Comparison of ENCODE assay signal across 24 cellular contexts in the genomic region with DNA sequence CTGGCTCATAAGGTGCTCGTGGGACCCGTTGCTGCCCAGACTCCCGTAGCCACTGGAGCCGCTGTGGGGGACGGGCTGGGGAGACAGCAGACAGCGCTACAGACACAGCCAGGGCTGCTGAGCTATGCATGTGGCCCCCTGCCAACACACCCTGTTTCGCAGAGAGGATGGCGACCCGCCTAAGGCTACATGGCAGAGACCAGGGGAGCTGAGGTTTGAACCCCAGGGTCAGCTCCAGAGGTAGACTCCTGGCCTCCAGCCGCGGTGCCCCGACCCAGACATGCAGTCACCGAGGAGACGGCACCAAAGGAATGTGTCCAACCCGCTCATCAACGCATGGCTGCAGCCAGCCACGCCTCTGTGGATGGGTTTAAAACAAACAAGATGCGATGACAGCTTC. TPM values are rescaled to one million over a fixed set of nuclear protein-coding genes. Genes with fewer than 3 reads are reported as not detected.
DNase-seq lines count a peak whose midpoint lies in the region; ATAC-seq and TF ChIP-seq lines count a peak whose summit lies in the region.
"Had no signal": no experiment of that assay in that cellular context is flagged by ENCODE, and none has a peak within 500 bp of the region (broad histone marks: within the 10 kb centered on the region; RNA-seq: fewer than 3 reads in every experiment).

No MANE protein-coding gene starts in this region.

- H3K4me3 ChIP-seq in astrocyte of the spinal cord (ENCODE audit: low read depth, low read length) (no peak overlapping the region), kidney epithelial cell (ENCODE audit: low read depth, low read length) (no peak overlapping the region), GM23248 (no peak overlapping the region), sigmoid colon (no peak overlapping the region)
- H3K4me3 ChIP-seq: SJSA1 had no signal

- H3K9me3 ChIP-seq in GM23248 (ENCODE audit: low read depth) (no peaks in the 10 kb centered on the region), sigmoid colon (no peaks in the 10 kb centered on the region)
- H3K9me3 ChIP-seq: SJSA1 had no signal

- intact Hi-C loops in sigmoid colon (cut with DNase I) = loop anchor here (5.0 to 10.0 kb wide), 3 partner anchors 56 to 339 kb away; a partner anchor contains a TSS

- H3K4me1 ChIP-seq in GM23248 (ENCODE audit: insufficient read depth) (no peaks in the 10 kb centered on the region; the same call in 1 of the 2 replicates), sigmoid colon (peaks cover 0 to 33% (median 18%) of the 10 kb centered on the region in 4 donors)
- H3K4me1 ChIP-seq: SJSA1 had no signal

- H3K27ac ChIP-seq in GM23248 = no peak overlapping the region
- H3K27ac ChIP-seq in sigmoid colon = no peak overlapping the region
- H3K27ac ChIP-seq: SJSA1 had no signal

- peaks cover 1% of the 10 kb centered on the region for H3K36me3 ChIP-seq in kidney epithelial cell (ENCODE audit: control insufficient read depth, insufficient read depth, low read length)
- H3K36me3 ChIP-seq in GM23248 (ENCODE audit: low read depth) = no peaks in the 10 kb centered on the region
- H3K36me3 ChIP-seq in sigmoid colon = peaks cover 33 to 70% (median 37%) of the 10 kb centered on the region in 4 donors

- no peaks in the 10 kb centered on the region for H4K20me1 ChIP-seq in GM23248 (ENCODE audit: insufficient read depth)

- in situ Hi-C loops in astrocyte of the spinal cord (cut with HindIII; ENCODE audit: low sequenced_read_pairs) = no loop called here
- in situ Hi-C loops in GM23248 (cut with MboI) = loop anchor here (10.0 to 25.0 kb wide), 2 partner anchors 396 to 674 kb away; a partner anchor contains a TSS

- TF ChIP-seq POLR2A in sigmoid colon (IDR thresholded peaks at IDR 0.05) = no peak

- no peaks in the 10 kb centered on the region for H3K27me3 ChIP-seq in kidney epithelial cell (ENCODE audit: control insufficient read depth, insufficient read depth, low read length)
- no peaks in the 10 kb centered on the region for H3K27me3 ChIP-seq in GM23248 (replicated peaks; ENCODE audit: insufficient read depth)
- H3K27me3 ChIP-seq in sigmoid colon = no peaks in the 10 kb centered on the region
- H3K27me3 ChIP-seq: SJSA1 had no signal

- H3K9me2 ChIP-seq in GM23248 (ENCODE audit: insufficient read depth) = no peaks in the 10 kb centered on the region

- no peaks in the 10 kb centered on the region for H3K79me2 ChIP-seq in GM23248 (ENCODE audit: insufficient read depth)

- TF ChIP-seq EP300 in sigmoid colon (IDR thresholded peaks at IDR 0.05) = no peak

- ATAC-seq in GM18867 (IDR thresholded peaks at IDR 0.05; ENCODE audit: unreplicated experiment) = no peak
- ATAC-seq: activated CD8-positive, alpha-beta T cell treated with anti-CD3 and anti-CD28 coated beads for 36 hours; stimulated activated naive CD8-positive, alpha-beta T cell treated with anti-CD3 and anti-CD28 coated beads, Interleukin-15, Interleukin-2, amounts not matched to agents 100 U/mL and 50 U/mL, for 24 hours had no signal

- TF ChIP-seq CTCF in astrocyte of the spinal cord (IDR thresholded peaks at IDR 0.05; ENCODE audit: low read depth, low read length) (no peak), kidney epithelial cell (IDR thresholded peaks at IDR 0.05; ENCODE audit: insufficient read depth, low read length, poor library complexity, severe bottlenecking) (no peak), sigmoid colon (IDR thresholded peaks at IDR 0.05) (no peak)

- no peak overlapping the region for H3K4me2 ChIP-seq in GM23248 (ENCODE audit: unreplicated experiment)

- H2AFZ ChIP-seq in GM23248 = no peak overlapping the region

- no peak overlapping the region for H3K9ac ChIP-seq in GM23248

- DNase-seq in M059J (ENCODE audit: low read depth) (peak; percentile 74), astrocyte of the spinal cord (ENCODE audit: low read depth, low spot score) (peak; percentile 26), kidney epithelial cell (ENCODE audit: low read depth) (peak; percentile 18), retina (peak; percentile 60), GM23248 (no peak), sigmoid colon (no peak), iPS-NIHi11 (ENCODE audit: low spot score) (no peak)
- DNase-seq: activated B cell treated with CpG ODN at 0.5 μM for 24 hours; activated CD8-positive, alpha-beta T cell treated with anti-CD3 and anti-CD28 coated beads for 36 hours; activated naive CD4-positive, alpha-beta T cell treated with Interleukin-2 at 50 U/mL for 16 hours; activated T-cell treated with anti-CD3 and anti-CD28 coated beads, Interleukin-2, amount 50 U/mL, for 1 hour; AML-193; Calu3; EL; head of caudate nucleus; immature natural killer cell; mesenchymal stem cell; NCI-H1092; NCI-H2171; OCI-M1; stimulated activated naive CD8-positive, alpha-beta T cell treated with anti-CD3 and anti-CD28 coated beads, Interleukin-15, Interleukin-2, amounts not matched to agents 100 U/mL and 50 U/mL, for 24 hours; trophoblast cell had no signal

- WGBS in GM23248 (ENCODE audit: low coverage in 1 of 2, low lambda C conversion rate in 2 of 2, missing lambda C conversion rate in 2 of 2), 2 experiments = 83 to 85% methylated on average over 17 to 18 of the region's 18 CpGs
- WGBS in sigmoid colon, 2 donors = 87 to 88% methylated on average over 18 of the region's 18 CpGs

- H3F3A ChIP-seq in GM23248 (ENCODE audit: insufficient read depth) = peaks cover 15% of the 10 kb centered on the region

RNA-seq across cellular contexts. Expression of a gene that starts 21.0 kb away (rescaled TPM):
- total RNA-seq in M059J (2014; rRNA removed; shearing (Covaris generic)) = 1.5 and 5.3 TPM in 2 replicates
- total RNA-seq in kidney epithelial cell (49.7 and 50.1 TPM in 2 replicates), sigmoid colon (10 to 100 TPM; 13.2 to 27.3 (median 18.1) TPM)
- total RNA-seq in GM23248 (2014; rRNA removed; shearing (Covaris generic)) = 0.86 and 0.89 TPM in 2 replicates
- polyA plus RNA-seq in GM23248 (2016; fragmentation: Nextera tagmentation; extraction: Ambion mirVana) (0.76 and 1.3 TPM in 2 replicates), sigmoid colon (10 to 100 TPM; 40.7 to 59.2 (median 52.3) TPM)

RNA-seq across cellular contexts. Expression of a gene that starts 27.5 kb away (rescaled TPM):
- 1.4 and 3.7 TPM in 2 replicates for total RNA-seq in M059J (2014; rRNA removed; shearing (Covaris generic))
- total RNA-seq in kidney epithelial cell (3.3 and 5.3 TPM in 2 replicates), sigmoid colon (10 to 100 TPM in 1 of 4 donors, 1 to 10 TPM in 3; 7.7 to 11.8 (median 9.2) TPM)
- total RNA-seq in GM23248 (2014; rRNA removed; shearing (Covaris generic)) = 2.8 and 6.2 TPM in 2 replicates
- polyA plus RNA-seq in GM23248 (2016; fragmentation: Nextera tagmentation; extraction: Ambion mirVana) (1.6 and 2.3 TPM in 2 replicates), sigmoid colon (1 to 10 TPM; 3.7 to 7.1 (median 4.2) TPM)

RNA-seq across cellular contexts. Expression of a gene that starts 57.4 kb away (rescaled TPM):
- 8.8 and 19.5 TPM in 2 replicates for total RNA-seq in M059J (2014; rRNA removed; shearing (Covaris generic))
- total RNA-seq in kidney epithelial cell (26.5 and 29.5 TPM in 2 replicates), sigmoid colon (10 to 100 TPM; 32.2 to 57.3 (median 45.3) TPM)
- total RNA-seq in GM23248 (2014; rRNA removed; shearing (Covaris generic)) = 6.3 and 11.9 TPM in 2 replicates
- polyA plus RNA-seq in GM23248 (2016; fragmentation: Nextera tagmentation; extraction: Ambion mirVana) (34.1 and 35.0 TPM in 2 replicates), sigmoid colon (10 to 100 TPM; 26.4 to 40.6 (median 28.0) TPM)

RNA-seq across cellular contexts. Expression of a gene that starts 59.4 kb away (rescaled TPM):
- 3.2 and 12.7 TPM in 2 replicates for total RNA-seq in M059J (2014; rRNA removed; shearing (Covaris generic))
- 9.4 and 11.4 TPM in 2 replicates for total RNA-seq in kidney epithelial cell
- 7.2 and 9.5 TPM in 2 replicates for total RNA-seq in GM23248 (2014; rRNA removed; shearing (Covaris generic))
- 10.6 and 11.0 TPM in 2 replicates for polyA plus RNA-seq in GM23248 (2016; fragmentation: Nextera tagmentation; extraction: Ambion mirVana)
- total RNA-seq in sigmoid colon = 10 to 100 TPM; 17.5 to 20.8 (median 18.2) TPM
- polyA plus RNA-seq in sigmoid colon = 10 to 100 TPM in 1 of 3 donors, 1 to 10 TPM in 2; 6.9 to 13.2 (median 7.2) TPM

Comparison
In these comparisons a context has a peak if more than half of its experiments do, and no peak if none do; other contexts are left out.
1. DNase-seq: peak in M059J (single experiment), astrocyte of the spinal cord (single experiment), kidney epithelial cell (single experiment) and retina (single experiment); none in GM23248 (single experiment), sigmoid colon (single experiment) and iPS-NIHi11 (single experiment).